In the genomic region with DNA sequence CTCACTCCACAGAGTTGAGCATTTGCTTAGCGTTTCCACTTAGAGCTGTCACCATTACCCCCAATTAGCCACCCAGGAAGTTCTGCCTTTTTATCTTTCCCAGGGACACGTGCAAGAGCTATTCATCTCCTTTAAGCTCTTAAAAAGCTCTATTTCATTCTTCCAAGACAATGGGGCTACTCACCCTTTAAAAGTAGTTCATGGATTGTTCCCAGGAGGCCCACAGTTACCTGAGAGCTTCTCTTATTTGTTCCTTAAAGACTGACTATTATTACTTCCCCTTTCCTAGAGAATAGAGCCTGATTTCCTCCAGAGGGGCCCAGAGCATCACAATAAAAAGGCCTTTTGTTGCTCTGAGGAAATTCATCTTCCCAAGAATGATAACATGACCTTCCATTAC, we compare ENCODE assay signal across 26 cellular contexts.
"Had no signal": no experiment of that assay in that cellular context is flagged by ENCODE, and none has a peak within 500 bp of the region (broad histone marks: within the 10 kb centered on the region; RNA-seq: fewer than 3 reads in every experiment).

No MANE protein-coding gene starts in this region.

- ATAC-seq: activated naive CD4-positive, alpha-beta T cell treated with anti-CD3 and anti-CD28 coated beads, Interleukin-2, amount 50 U/mL, for 72 hours; activated T-helper 17 cell treated with anti-CD3 and anti-CD28 coated beads, Interleukin-2, amount 50 U/mL, for 72 hours; gastroesophageal sphincter; left ventricle myocardium superior; natural killer cell treated with Interleukin-12 subunit alpha and Interleukin-12 subunit beta and Interleukin-15 and Interleukin-18, amount 100 ng/mL, for 72 hours had no signal

- H3K36me3 ChIP-seq: esophagus muscularis mucosa, gastroesophageal sphincter, spleen, uterus had no signal

- H3K27ac ChIP-seq: esophagus muscularis mucosa, gastroesophageal sphincter, spleen, testis, uterus had no signal

- FAIRE-seq: colon, endothelial cell of umbilical vein had no signal

- DNase-seq: activated CD4-positive, alpha-beta T cell treated with anti-CD3 and anti-CD28 coated beads, Interleukin-2, amount 50 U/mL, for 4 hours; activated CD8-positive, alpha-beta memory T cell treated with anti-CD3 and anti-CD28 coated beads for 24 hours; activated CD8-positive, alpha-beta memory T cell treated with anti-CD3 and anti-CD28 coated beads, Interleukin-2, amount 50 U/mL, for 4 hours; activated T-cell treated with anti-CD3 and anti-CD28 coated beads, Interleukin-2, amount 50 U/mL, for 24 hours; aorta; caudate nucleus; effector memory CD4-positive, alpha-beta T cell; head of caudate nucleus; left ventricle myocardium superior; mammary epithelial cell; occipital lobe; posterior cingulate gyrus; spleen; stimulated activated CD4-positive, alpha-beta T cell treated with anti-CD3 and anti-CD28 coated beads, Interleukin-4, amount 100 ng/mL, for 1 hour; stimulated activated naive CD4-positive, alpha-beta T cell; T-helper 9 cell; testis; trophoblast cell; uterus had no signal

- H3K4me1 ChIP-seq: esophagus muscularis mucosa, gastroesophageal sphincter, spleen, testis, uterus had no signal

- H3K27me3 ChIP-seq: esophagus muscularis mucosa, gastroesophageal sphincter, testis, uterus had no signal

- H3K4me3 ChIP-seq: esophagus muscularis mucosa, gastroesophageal sphincter, spleen, testis, uterus had no signal
